Comparison of ENCODE assay signal across 3 cellular contexts in the genomic region with DNA sequence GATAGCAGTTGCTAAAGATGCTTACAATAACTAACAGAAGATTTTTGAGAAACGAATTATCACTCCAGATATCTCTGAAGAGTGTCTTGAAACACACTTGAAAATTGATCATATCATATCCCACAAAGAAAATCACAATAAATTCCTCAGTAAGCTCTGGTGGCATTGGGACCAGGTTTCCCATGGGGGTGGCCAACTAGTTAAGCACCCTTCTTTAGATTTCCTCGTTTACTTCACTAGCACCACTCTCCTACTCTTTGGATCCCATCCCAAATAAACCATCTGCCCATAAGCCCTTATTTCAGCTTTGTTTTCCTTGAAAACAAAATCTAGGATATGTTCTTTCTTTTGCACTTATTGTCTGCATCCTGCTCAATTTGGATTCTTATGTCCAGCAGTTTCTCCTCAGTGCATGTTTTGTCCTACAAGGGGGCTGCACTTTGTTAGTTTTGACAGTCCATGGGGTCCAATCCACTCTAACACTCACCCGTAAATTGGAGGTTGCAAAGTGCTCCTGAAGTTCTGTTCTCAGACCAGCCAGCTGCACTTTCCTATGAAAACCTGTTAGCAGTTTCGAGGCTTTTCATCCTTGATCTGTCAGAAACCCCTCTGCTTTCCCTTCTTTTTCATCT.
A peak's percentile ranks its signal among the peaks of the same experiment; 100 is the strongest.
TF ChIP-seq lines count a peak whose summit lies in the region.

No MANE protein-coding gene starts in this region.

TF ChIP-seq in GM23338, 12 proteins besides CTCF, POLR2A, EP300 and RAD21:
- TF ChIP-seq POLR2AphosphoS5 (IDR thresholded peaks at IDR 0.05; ENCODE audit: low read depth) (peak; percentile 70), ZNF331 (CRISPR knock-in tag; IDR thresholded peaks at IDR 0.05; ENCODE audit: low read depth) (no peak)

TF ChIP-seq in HEK293, 187 proteins besides CTCF, POLR2A, EP300 and RAD21:
- TF ChIP-seq, protein P1, sequence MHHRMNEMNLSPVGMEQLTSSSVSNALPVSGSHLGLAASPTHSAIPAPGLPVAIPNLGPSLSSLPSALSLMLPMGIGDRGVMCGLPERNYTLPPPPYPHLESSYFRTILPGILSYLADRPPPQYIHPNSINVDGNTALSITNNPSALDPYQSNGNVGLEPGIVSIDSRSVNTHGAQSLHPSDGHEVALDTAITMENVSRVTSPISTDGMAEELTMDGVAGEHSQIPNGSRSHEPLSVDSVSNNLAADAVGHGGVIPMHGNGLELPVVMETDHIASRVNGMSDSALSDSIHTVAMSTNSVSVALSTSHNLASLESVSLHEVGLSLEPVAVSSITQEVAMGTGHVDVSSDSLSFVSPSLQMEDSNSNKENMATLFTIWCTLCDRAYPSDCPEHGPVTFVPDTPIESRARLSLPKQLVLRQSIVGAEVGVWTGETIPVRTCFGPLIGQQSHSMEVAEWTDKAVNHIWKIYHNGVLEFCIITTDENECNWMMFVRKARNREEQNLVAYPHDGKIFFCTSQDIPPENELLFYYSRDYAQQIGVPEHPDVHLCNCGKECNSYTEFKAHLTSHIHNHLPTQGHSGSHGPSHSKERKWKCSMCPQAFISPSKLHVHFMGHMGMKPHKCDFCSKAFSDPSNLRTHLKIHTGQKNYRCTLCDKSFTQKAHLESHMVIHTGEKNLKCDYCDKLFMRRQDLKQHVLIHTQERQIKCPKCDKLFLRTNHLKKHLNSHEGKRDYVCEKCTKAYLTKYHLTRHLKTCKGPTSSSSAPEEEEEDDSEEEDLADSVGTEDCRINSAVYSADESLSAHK (tag by site-specific recombination; IDR thresholded peaks at IDR 0.05), result 0 out of 2 replicates have a peak, but pooled peaks have one; percentile 39
- no peak for TF ChIP-seq ZNF600 (tag by site-specific recombination; IDR thresholded peaks at IDR 0.05)
- TF ChIP-seq, protein P2, sequence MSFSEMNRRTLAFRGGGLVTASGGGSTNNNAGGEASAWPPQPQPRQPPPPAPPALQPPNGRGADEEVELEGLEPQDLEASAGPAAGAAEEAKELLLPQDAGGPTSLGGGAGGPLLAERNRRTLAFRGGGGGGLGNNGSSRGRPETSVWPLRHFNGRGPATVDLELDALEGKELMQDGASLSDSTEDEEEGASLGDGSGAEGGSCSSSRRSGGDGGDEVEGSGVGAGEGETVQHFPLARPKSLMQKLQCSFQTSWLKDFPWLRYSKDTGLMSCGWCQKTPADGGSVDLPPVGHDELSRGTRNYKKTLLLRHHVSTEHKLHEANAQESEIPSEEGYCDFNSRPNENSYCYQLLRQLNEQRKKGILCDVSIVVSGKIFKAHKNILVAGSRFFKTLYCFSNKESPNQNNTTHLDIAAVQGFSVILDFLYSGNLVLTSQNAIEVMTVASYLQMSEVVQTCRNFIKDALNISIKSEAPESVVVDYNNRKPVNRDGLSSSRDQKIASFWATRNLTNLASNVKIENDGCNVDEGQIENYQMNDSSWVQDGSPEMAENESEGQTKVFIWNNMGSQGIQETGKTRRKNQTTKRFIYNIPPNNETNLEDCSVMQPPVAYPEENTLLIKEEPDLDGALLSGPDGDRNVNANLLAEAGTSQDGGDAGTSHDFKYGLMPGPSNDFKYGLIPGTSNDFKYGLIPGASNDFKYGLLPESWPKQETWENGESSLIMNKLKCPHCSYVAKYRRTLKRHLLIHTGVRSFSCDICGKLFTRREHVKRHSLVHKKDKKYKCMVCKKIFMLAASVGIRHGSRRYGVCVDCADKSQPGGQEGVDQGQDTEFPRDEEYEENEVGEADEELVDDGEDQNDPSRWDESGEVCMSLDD (tag by site-specific recombination; IDR thresholded peaks at IDR 0.05), result no peak

TF ChIP-seq in H1, 55 proteins besides CTCF, POLR2A, EP300 and RAD21:
- TF ChIP-seq TAF7 (optimal IDR thresholded peaks at IDR 0.05; ENCODE audit: borderline replicate concordance, low read depth, low read length) (no peak), POLR2AphosphoS5 (IDR thresholded peaks at IDR 0.05; ENCODE audit: low read depth, low read length) (peak; percentile 86; the same call in 1 of the 2 replicates)
